In genomic region chr14:58199726-58200479, GRCh38 we compare ENCODE assay signal across 8 cellular contexts. TPM values are rescaled to one million over a fixed set of nuclear protein-coding genes. Genes with fewer than 3 reads are reported as not detected.
DNase-seq lines count a peak whose midpoint lies in the region; ATAC-seq and TF ChIP-seq lines count a peak whose summit lies in the region.

Gene ACTR10 (plus strand): TSS chr14:58200149. CDS start chr14:58200218, 69 bp downstream.

- peak; percentile 93 for ATAC-seq in HG02623 (IDR thresholded peaks at IDR 0.05; ENCODE audit: unreplicated experiment)
- peak; percentile 97 for ATAC-seq in omental fat pad (ENCODE audit: low FRiP score)

- peaks cover 38% of the 10 kb centered on the region for H3K4me1 Mint-ChIP-seq in activated naive CD8-positive, alpha-beta T cell (ENCODE audit: low read depth)

- no peak for TF ChIP-seq CTCF in omental fat pad (IDR thresholded peaks at IDR 0.05)

- H3K4me3 Mint-ChIP-seq in activated naive CD8-positive, alpha-beta T cell = peak within 1 kb of the TSS; percentile 94

- no peaks in the 10 kb centered on the region for H3K9me3 Mint-ChIP-seq in activated naive CD8-positive, alpha-beta T cell (ENCODE audit: low read depth)

- TF ChIP-seq POLR2A in GM10847 (IDR thresholded peaks at IDR 0.05; ENCODE audit: extremely low read depth, insufficient read length) = peak; percentile 43

- peak within 1 kb of the TSS; percentile 93 for H3K27ac Mint-ChIP-seq in activated naive CD8-positive, alpha-beta T cell

- H3K27me3 Mint-ChIP-seq in activated naive CD8-positive, alpha-beta T cell = no peaks in the 10 kb centered on the region

- H3K27ac ChIP-seq in temporal lobe (ENCODE audit: low read depth, low read length) = peak within 1 kb of the TSS; percentile 54

- peak; percentile 92 for DNase-seq in NCI-H1092 treated with DMSO at 0.1 percent for 48 hours (lab: John Stamatoyannopoulos, UW)
- peak; percentile 40 for DNase-seq in SKM-1 treated with dmso at 0.1 percent for 144 hours (lab: John Stamatoyannopoulos, UW; ENCODE audit: unreplicated experiment)
- DNase-seq in glomerular visceral epithelial cell (ENCODE audit: extremely low spot score) = peak; percentile 89
- peak; percentile 49 for DNase-seq in omental fat pad (ENCODE audit: low spot score)

- H3K36me3 Mint-ChIP-seq in activated naive CD8-positive, alpha-beta T cell = no peaks in the 10 kb centered on the region

RNA-seq across cellular contexts. Expression of gene ACTR10, which starts in this region (rescaled TPM):
- total RNA-seq in omental fat pad (10 to 100 TPM; 37.7 to 71.4 (median 53.7) TPM), temporal lobe (99.1 TPM)

Comparison
In these comparisons a context has a peak if more than half of its experiments do, and no peak if none do; other contexts are left out.
1. Peak in every context shown above with its lines: DNase-seq, ATAC-seq and H3K27ac ChIP-seq.
2. DNase-seq: peak in every context shown above with its lines; median percentile 92 in NCI-H1092 treated with DMSO at 0.1 percent for 48 hours; 89 in glomerular visceral epithelial cell; 49 in omental fat pad; 40 in SKM-1 treated with dmso at 0.1 percent for 144 hours.